ENCODE assay signal across 8 cellular contexts in the genomic region with DNA sequence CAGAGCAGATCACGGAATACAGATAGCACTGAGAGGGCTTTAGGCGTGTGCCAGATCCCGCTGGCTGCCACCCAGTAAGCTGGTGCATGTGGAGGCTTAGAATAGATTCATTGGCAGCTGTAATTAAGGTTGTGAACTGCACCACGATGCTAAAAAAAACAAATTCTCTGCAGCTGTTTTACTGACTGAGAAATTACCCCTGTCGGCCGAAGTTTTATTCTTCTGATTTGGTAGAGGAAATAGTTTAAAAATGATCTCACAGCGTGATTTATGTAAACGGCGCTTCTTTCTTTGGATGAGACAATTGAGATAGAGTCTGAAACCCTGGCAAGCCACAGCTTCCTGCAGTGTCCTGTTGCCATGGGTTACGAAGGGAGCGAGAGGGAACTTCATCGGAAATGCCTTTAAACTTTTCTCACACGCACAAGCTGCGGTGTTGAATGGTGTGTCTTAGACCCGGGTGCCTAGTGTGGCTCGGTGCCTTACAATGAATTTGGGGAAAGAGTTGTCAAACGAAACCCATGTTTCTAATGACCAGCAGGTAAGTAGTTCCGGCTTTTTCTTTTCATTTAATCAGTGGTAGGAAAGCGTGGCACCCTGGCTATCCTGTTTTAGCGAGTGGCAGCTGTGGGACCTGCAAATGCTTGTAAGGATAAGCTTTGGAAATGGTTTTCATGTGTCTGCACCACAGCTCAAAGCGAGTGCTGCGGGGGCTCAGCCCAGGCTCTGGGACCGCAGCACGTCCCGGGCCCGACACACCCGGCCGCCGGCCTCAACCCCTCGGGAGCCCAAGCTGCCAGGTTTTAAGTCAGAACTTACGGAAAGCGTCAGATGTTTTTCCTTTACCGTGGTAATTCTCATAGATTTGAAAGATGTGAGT.
DNase-seq lines count a peak whose midpoint lies in the region; ATAC-seq, FAIRE-seq and TF ChIP-seq lines count a peak whose summit lies in the region.

No MANE protein-coding gene starts in this region.

- CTCF ChIA-PET in Calu3 (lab: Charles Lee) = no interaction called here

- H3K79me2 ChIP-seq in astrocyte (ENCODE audit: insufficient read depth, low read length) = peaks cover 57% of the 10 kb centered on the region

- peaks cover 67% of the 10 kb centered on the region for H4K20me1 ChIP-seq in astrocyte (ENCODE audit: insufficient read depth, low read length)

- no TSS peak for BruUV-seq in Calu3 (replicated peaks; lab: Mats Ljungman, UMichigan)

- H3K36me3 Mint-ChIP-seq in astrocyte (ENCODE audit: low read depth, unreplicated experiment) (peaks cover 12% of the 10 kb centered on the region), Calu3 (ENCODE audit: insufficient read depth, unreplicated experiment) (peaks cover 4% of the 10 kb centered on the region)

- no peaks in the 10 kb centered on the region for H3K9me3 ChIP-seq in astrocyte (ENCODE audit: insufficient read depth, low read depth, low read length)

- H3K27ac ChIP-seq in astrocyte (ENCODE audit: low read depth, low read length) = peak overlapping the region; percentile 80

- H3K4me3 ChIP-seq in astrocyte (ENCODE audit: insufficient read depth, low read depth, low read length) = peak overlapping the region; percentile 70

- H3K27ac Mint-ChIP-seq in astrocyte (ENCODE audit: unreplicated experiment) (peak overlapping the region; percentile 71), Calu3 (ENCODE audit: unreplicated experiment) (no peak overlapping the region)

- H3K27me3 Mint-ChIP-seq in astrocyte (ENCODE audit: low read depth, unreplicated experiment) (no peaks in the 10 kb centered on the region), Calu3 (ENCODE audit: unreplicated experiment) (no peaks in the 10 kb centered on the region)

- peaks cover 40% of the 10 kb centered on the region for H3K4me1 ChIP-seq in astrocyte (ENCODE audit: insufficient read depth, low read length)

- peak in 2 of 3 experiments; percentile 15 to 65 for DNase-seq in NCI-H1417 (lab: John Stamatoyannopoulos, UW)
- no peak for DNase-seq in NCI-H1417 treated with DMSO at 0.1 percent for 48 hours (lab: John Stamatoyannopoulos, UW)
- DNase-seq in NCI-H2081 treated with DMSO at 0.1 percent for 48 hours (lab: John Stamatoyannopoulos, UW) = peak; percentile 53
- DNase-seq in astrocyte (ENCODE audit: low read depth) = peak; percentile 89
- peak; percentile 56 for DNase-seq in iPS DF 19.7 (ENCODE audit: low read depth, low spot score)
- DNase-seq in stimulated activated CD4-positive, alpha-beta T cell treated with anti-CD3 and anti-CD28 coated beads, TNF-alpha, amount 100 ng/mL, for 24 hours (ENCODE audit: low read depth in 3 of 3) = peak in 2 of 3 experiments; percentile 10 to 38
- DNase-seq in Calu3 = no peak

- no peaks in the 10 kb centered on the region for H3K36me3 ChIP-seq in astrocyte (ENCODE audit: insufficient read depth, low read length)

- H3K4me2 ChIP-seq in astrocyte (ENCODE audit: low read length) = peak overlapping the region; percentile 91

- H3K4me3 Mint-ChIP-seq in astrocyte (ENCODE audit: unreplicated experiment) = peak overlapping the region; percentile 78
- no peak overlapping the region for H3K4me3 Mint-ChIP-seq in Calu3 (ENCODE audit: low read depth, unreplicated experiment)

- no peaks in the 10 kb centered on the region for H3K27me3 ChIP-seq in astrocyte (ENCODE audit: insufficient read depth, low read length)

- no peaks in the 10 kb centered on the region for H3K9me3 Mint-ChIP-seq in astrocyte (ENCODE audit: unreplicated experiment)
- no peaks in the 10 kb centered on the region for H3K9me3 Mint-ChIP-seq in Calu3 (ENCODE audit: low read depth, unreplicated experiment)

- peak; percentile 94 for FAIRE-seq in astrocyte (lab: Jason Lieb, UNC)

- peak; percentile 5 for TF ChIP-seq CTCF in astrocyte (IDR thresholded peaks at IDR 0.05; ENCODE audit: insufficient read depth, low read depth, low read length)
- no peak for TF ChIP-seq CTCF in Calu3 (IDR thresholded peaks at IDR 0.05; ENCODE audit: unreplicated experiment)

- intact Hi-C loops in Calu3 (cut with micrococcal nuclease; ENCODE audit: unreplicated experiment) = no loop called here

- peaks cover 23% of the 10 kb centered on the region for H3K4me1 Mint-ChIP-seq in astrocyte (ENCODE audit: low read depth, unreplicated experiment)
- no peaks in the 10 kb centered on the region for H3K4me1 Mint-ChIP-seq in Calu3 (ENCODE audit: low read depth, unreplicated experiment)

- peak overlapping the region; percentile 81 for H3K9ac ChIP-seq in astrocyte (ENCODE audit: low read length)

- no peak for ATAC-seq in GM18519 (IDR thresholded peaks at IDR 0.05; ENCODE audit: low FRiP score, unreplicated experiment)

- H2AFZ ChIP-seq in astrocyte (ENCODE audit: low read depth, low read length) = no peak overlapping the region

Comparison
In these comparisons a context has a peak if more than half of its experiments do, and no peak if none do; other contexts are left out.
1. DNase-seq: peak in NCI-H1417 (2 of 3), NCI-H2081 treated with DMSO at 0.1 percent for 48 hours (single experiment), astrocyte (single experiment), iPS DF 19.7 (single experiment) and stimulated activated CD4-positive, alpha-beta T cell treated with anti-CD3 and anti-CD28 coated beads, TNF-alpha, amount 100 ng/mL, for 24 hours (2 of 3); none in NCI-H1417 treated with DMSO at 0.1 percent for 48 hours (single experiment) and Calu3 (single experiment).